ENCODE assay signal across 9 cellular contexts in genomic region chr20:60948230-60948629, GRCh38.
"Had no signal": no experiment of that assay in that cellular context is flagged by ENCODE, and none has a peak within 500 bp of the region (broad histone marks: within the 10 kb centered on the region; RNA-seq: fewer than 3 reads in every experiment).

No MANE protein-coding gene starts in this region.

- H3K4me3 ChIP-seq: GM23248, HAP-1, K562 had no signal

- H3K27ac ChIP-seq: GM23248, HL-60 had no signal

- DNase-seq: GM23248, GOT3, H7, HFFc6, IMR-90 had no signal

- ATAC-seq: HCT116, K562 had no signal

- H3K9ac ChIP-seq: GM23248 had no signal

- H3K36me3 ChIP-seq: HAP-1 had no signal

- FAIRE-seq: K562 had no signal

- H3K9me3 ChIP-seq: HAP-1 had no signal

- H2AFZ ChIP-seq: GM23248 had no signal
